38 cellular contexts compared by ENCODE assay signal in genomic region chr1:219419135-219419534, GRCh38.
"Had no signal": no experiment of that assay in that cellular context is flagged by ENCODE, and none has a peak within 500 bp of the region (broad histone marks: within the 10 kb centered on the region; RNA-seq: fewer than 3 reads in every experiment).

No MANE protein-coding gene starts in this region.

- H3K4me3 ChIP-seq: body of pancreas, breast epithelium, PC-9 had no signal

- ATAC-seq: body of pancreas, Right ventricle myocardium inferior had no signal

- H3K4me1 Mint-ChIP-seq: activated B cell treated with CpG ODN at 0.5 μM for 24 hours; activated naive CD8-positive, alpha-beta T cell treated with anti-CD3 and anti-CD28 coated beads for 36 hours had no signal

- H3K36me3 ChIP-seq: breast epithelium had no signal

- H3K4me1 ChIP-seq: breast epithelium had no signal

- H3K27ac ChIP-seq: breast epithelium, PC-9, RWPE1, VCaP had no signal

- H3K27me3 ChIP-seq: body of pancreas, breast epithelium had no signal

- H3K9me3 Mint-ChIP-seq: activated B cell treated with CpG ODN at 0.5 μM for 24 hours; activated CD4-positive, alpha-beta memory T cell treated with anti-CD3 and anti-CD28 coated beads for 36 hours; activated naive CD8-positive, alpha-beta T cell treated with anti-CD3 and anti-CD28 coated beads for 36 hours had no signal

- H3K27me3 Mint-ChIP-seq: activated naive CD8-positive, alpha-beta T cell treated with anti-CD3 and anti-CD28 coated beads for 36 hours had no signal

- H3K9me3 ChIP-seq: body of pancreas, breast epithelium had no signal

- H3K36me3 Mint-ChIP-seq: activated CD4-positive, alpha-beta memory T cell treated with anti-CD3 and anti-CD28 coated beads for 36 hours; activated naive CD8-positive, alpha-beta T cell treated with anti-CD3 and anti-CD28 coated beads for 36 hours had no signal

- H3K4me3 Mint-ChIP-seq: activated B cell treated with CpG ODN at 0.5 μM for 24 hours; activated CD4-positive, alpha-beta memory T cell treated with anti-CD3 and anti-CD28 coated beads for 36 hours; activated naive CD8-positive, alpha-beta T cell treated with anti-CD3 and anti-CD28 coated beads for 36 hours had no signal

- DNase-seq: activated B cell treated with CpG ODN at 0.5 μM for 24 hours; activated CD4-positive, alpha-beta memory T cell treated with anti-CD3 and anti-CD28 coated beads for 36 hours; activated CD4-positive, alpha-beta T cell treated with anti-CD3 and anti-CD28 coated beads for 4 hours; activated CD4-positive, alpha-beta T cell treated with anti-CD3 and anti-CD28 coated beads, Interleukin-2, amount 50 U/mL, for 1 hour; activated CD4-positive, CD25-positive, alpha-beta regulatory T cell treated with anti-CD3 and anti-CD28 coated beads, Interleukin-2, amount 50 U/mL, for 72 hours; activated CD8-positive, alpha-beta memory T cell treated with anti-CD3 and anti-CD28 coated beads, Interleukin-2, amount 50 U/mL, for 4 hours; activated effector memory CD4-positive, alpha-beta T cell treated with anti-CD3 and anti-CD28 coated beads, Interleukin-2, amount 50 U/mL, for 16 hours; activated naive CD4-positive, alpha-beta T cell; activated naive CD4-positive, alpha-beta T cell treated with anti-CD3 and anti-CD28 coated beads, Interleukin-2, amount 50 U/mL, for 16 hours; activated naive CD8-positive, alpha-beta T cell treated with anti-CD3 and anti-CD28 coated beads for 36 hours; activated T-cell treated with anti-CD3 and anti-CD28 coated beads for 4 hours; activated T-cell treated with anti-CD3 and anti-CD28 coated beads, Interleukin-2, amount 50 U/mL, for 48 hours; amygdala; Kasumi-1; KG1; MM.1S; MV-4-11; NCI-H1092; NCI-H1436 treated with DMSO at 0.1 percent for 48 hours; NCI-H1694 treated with DMSO at 0.1 percent for 48 hours; NCI-H2029 treated with DMSO at 0.1 percent for 48 hours; NCI-H2107; NCI-H2171; NCI-H510A; NCI-H526; NCI-H748 treated with DMSO at 0.1 percent for 48 hours; NK-92 treated with Interleukin-12 subunit alpha and Interleukin-12 subunit beta, amount 100 ng/mL, for 24 hours; PC-9; SIG-M5; SW 1271; T-helper 1 cell; T-helper 2 cell; T-helper 9 cell had no signal
